ENCODE assay signal across 1 cellular context in genomic region chr10:79250259-79250658, GRCh38.
TF ChIP-seq lines count a peak whose summit lies in the region.

No MANE protein-coding gene starts in this region.

TF ChIP-seq in HepG2, 621 proteins besides CTCF, POLR2A, EP300 and RAD21 (continued from another document):
- TF ChIP-seq ZGPAT (CRISPR knock-in tag; IDR thresholded peaks at IDR 0.05) (no peak), KDM4B (CRISPR knock-in tag; IDR thresholded peaks at IDR 0.05) (no peak), KLF16 (CRISPR knock-in tag; IDR thresholded peaks at IDR 0.05) (no peak)
TF ChIP-seq in HepG2: peak in this region for 0.
